In genomic region chr11:3192511-3193372, GRCh38 we compare ENCODE assay signal across 26 cellular contexts. TPM values are rescaled to one million over a fixed set of nuclear protein-coding genes. Genes with fewer than 3 reads are reported as not detected.
"Had no signal": no experiment of that assay in that cellular context is flagged by ENCODE, and none has a peak within 500 bp of the region (broad histone marks: within the 10 kb centered on the region; RNA-seq: fewer than 3 reads in every experiment).

No MANE protein-coding gene starts in this region.

- H3K27ac ChIP-seq: pancreas, thyroid gland had no signal

- ATAC-seq: activated CD8-positive, alpha-beta memory T cell treated with anti-CD3 and anti-CD28 coated beads, Interleukin-2, amount 10 ng/mL, durations not matched to agents 7 days and 5 days; activated naive CD8-positive, alpha-beta T cell treated with anti-CD3 and anti-CD28 coated beads, Interleukin-2, amount 50 U/mL, for 24 hours; left lobe of liver; pancreas; WTC11 had no signal

- H3K4me1 ChIP-seq: pancreas, thyroid gland had no signal

- H3K27me3 Mint-ChIP-seq: activated CD4-positive, alpha-beta memory T cell treated with anti-CD3 and anti-CD28 coated beads, Interleukin-2, amount 10 ng/mL, durations not matched to agents 7 days and 5 days; activated CD8-positive, alpha-beta memory T cell treated with anti-CD3 and anti-CD28 coated beads, Interleukin-2, amount 10 ng/mL, durations not matched to agents 7 days and 5 days; activated naive CD4-positive, alpha-beta T cell treated with anti-CD3 and anti-CD28 coated beads, Interleukin-2, amount 10 ng/mL, durations not matched to agents 7 days and 5 days; activated naive CD8-positive, alpha-beta T cell treated with anti-CD3 and anti-CD28 coated beads, Interleukin-2, amount 50 U/mL, for 24 hours had no signal

- H3K36me3 ChIP-seq: pancreas, thyroid gland had no signal

- H3K27ac Mint-ChIP-seq: activated CD4-positive, alpha-beta memory T cell treated with anti-CD3 and anti-CD28 coated beads, Interleukin-2, amount 10 ng/mL, durations not matched to agents 7 days and 5 days; activated CD8-positive, alpha-beta memory T cell treated with anti-CD3 and anti-CD28 coated beads, Interleukin-2, amount 10 ng/mL, durations not matched to agents 7 days and 5 days; activated naive CD4-positive, alpha-beta T cell treated with anti-CD3 and anti-CD28 coated beads, Interleukin-2, amount 10 ng/mL, durations not matched to agents 7 days and 5 days; activated naive CD8-positive, alpha-beta T cell treated with anti-CD3 and anti-CD28 coated beads, Interleukin-2, amount 50 U/mL, for 24 hours; activated T-helper 2 cell treated with anti-CD3 and anti-CD28 coated beads, Interferon-gamma antibody, Interleukin-2, Interleukin-4, amounts not matched to agents 10 μg/mL and 5 μg/mL and 100 μg/mL, durations not matched to agents 14 hours and 24 hours and 36 hours; brain; T-helper 2 cell treated with Interferon-gamma antibody and Interleukin-4, amounts not matched to agents 5 μg/mL and 100 μg/mL, for 36 hours; WTC11 had no signal

- H3K4me1 Mint-ChIP-seq: activated CD4-positive, alpha-beta memory T cell treated with anti-CD3 and anti-CD28 coated beads, Interleukin-2, amount 10 ng/mL, durations not matched to agents 7 days and 5 days; activated CD8-positive, alpha-beta memory T cell treated with anti-CD3 and anti-CD28 coated beads, Interleukin-2, amount 10 ng/mL, durations not matched to agents 7 days and 5 days; activated naive CD4-positive, alpha-beta T cell treated with anti-CD3 and anti-CD28 coated beads, Interleukin-2, amount 10 ng/mL, durations not matched to agents 7 days and 5 days; activated naive CD8-positive, alpha-beta T cell treated with anti-CD3 and anti-CD28 coated beads, Interleukin-2, amount 50 U/mL, for 24 hours had no signal

- H3K27me3 ChIP-seq: pancreas, thyroid gland had no signal

- H3K9me3 ChIP-seq: pancreas, thyroid gland had no signal

- H3K4me3 ChIP-seq: pancreas, thyroid gland had no signal

- H3K4me3 Mint-ChIP-seq: activated CD4-positive, alpha-beta memory T cell treated with anti-CD3 and anti-CD28 coated beads, Interleukin-2, amount 10 ng/mL, durations not matched to agents 7 days and 5 days; activated CD8-positive, alpha-beta memory T cell treated with anti-CD3 and anti-CD28 coated beads, Interleukin-2, amount 10 ng/mL, durations not matched to agents 7 days and 5 days; activated naive CD4-positive, alpha-beta T cell treated with anti-CD3 and anti-CD28 coated beads, Interleukin-2, amount 10 ng/mL, durations not matched to agents 7 days and 5 days; activated naive CD8-positive, alpha-beta T cell treated with anti-CD3 and anti-CD28 coated beads, Interleukin-2, amount 50 U/mL, for 24 hours; brain; T-helper 2 cell treated with Interferon-gamma antibody and Interleukin-4, amounts not matched to agents 5 μg/mL and 100 μg/mL, for 36 hours; WTC11 had no signal

- H3K36me3 Mint-ChIP-seq: activated CD8-positive, alpha-beta memory T cell treated with anti-CD3 and anti-CD28 coated beads, Interleukin-2, amount 10 ng/mL, durations not matched to agents 7 days and 5 days; activated naive CD4-positive, alpha-beta T cell treated with anti-CD3 and anti-CD28 coated beads, Interleukin-2, amount 10 ng/mL, durations not matched to agents 7 days and 5 days; brain had no signal

- H3K9me3 Mint-ChIP-seq: activated CD4-positive, alpha-beta memory T cell treated with anti-CD3 and anti-CD28 coated beads, Interleukin-2, amount 10 ng/mL, durations not matched to agents 7 days and 5 days; activated naive CD4-positive, alpha-beta T cell treated with anti-CD3 and anti-CD28 coated beads, Interleukin-2, amount 10 ng/mL, durations not matched to agents 7 days and 5 days; activated naive CD8-positive, alpha-beta T cell treated with anti-CD3 and anti-CD28 coated beads, Interleukin-2, amount 50 U/mL, for 24 hours; activated T-helper 2 cell treated with anti-CD3 and anti-CD28 coated beads, Interferon-gamma antibody, Interleukin-2, Interleukin-4, amounts not matched to agents 10 μg/mL and 5 μg/mL and 100 μg/mL, durations not matched to agents 14 hours and 24 hours and 36 hours; T-helper 2 cell treated with Interferon-gamma antibody and Interleukin-4, amounts not matched to agents 5 μg/mL and 100 μg/mL, for 36 hours had no signal

- DNase-seq: activated CD4-positive, alpha-beta memory T cell treated with anti-CD3 and anti-CD28 coated beads, Interleukin-2, amount 10 ng/mL, durations not matched to agents 7 days and 5 days; activated CD4-positive, alpha-beta T cell treated with anti-CD3 and anti-CD28 coated beads for 4 hours; activated CD8-positive, alpha-beta memory T cell treated with anti-CD3 and anti-CD28 coated beads, Interleukin-2, amount 10 ng/mL, durations not matched to agents 7 days and 5 days; activated naive CD4-positive, alpha-beta T cell treated with anti-CD3 and anti-CD28 coated beads, Interleukin-2, amount 10 ng/mL, durations not matched to agents 7 days and 5 days; activated naive CD8-positive, alpha-beta T cell treated with anti-CD3 and anti-CD28 coated beads, Interleukin-2, amount 50 U/mL, for 24 hours; anterior cingulate cortex; foreskin melanocyte; glutamatergic neuron; hippocampal formation; pancreas; stimulated activated CD4-positive, alpha-beta T cell treated with anti-CD3 and anti-CD28 coated beads, Interleukin-12 subunit alpha, Interleukin-12 subunit beta, amount 100 ng/mL, for 4 hours; stimulated activated CD4-positive, alpha-beta T cell treated with anti-CD3 and anti-CD28 coated beads, Interleukin-1b, Interleukin-23, amount 100 ng/mL, for 48 hours; stimulated activated CD8-positive, alpha-beta memory T cell treated with anti-CD3 and anti-CD28 coated beads, Interleukin-4, amount 100 ng/mL, for 48 hours; stimulated activated naive CD4-positive, alpha-beta T cell; thyroid gland had no signal

RNA-seq across cellular contexts. Expression of gene MRGPRG, which starts 25.9 kb away (rescaled TPM):
- total RNA-seq: activated CD4-positive, alpha-beta memory T cell treated with anti-CD3 and anti-CD28 coated beads, Interleukin-2, amount 10 ng/mL, durations not matched to agents 7 days and 5 days; activated CD8-positive, alpha-beta memory T cell treated with anti-CD3 and anti-CD28 coated beads, Interleukin-2, amount 10 ng/mL, durations not matched to agents 7 days and 5 days; activated T-helper 2 cell treated with anti-CD3 and anti-CD28 coated beads, Interferon-gamma antibody, Interleukin-2, Interleukin-4, amounts not matched to agents 10 μg/mL and 5 μg/mL and 100 μg/mL, durations not matched to agents 14 hours and 24 hours and 36 hours; epithelial cell of proximal tubule; left lobe of liver; lung microvascular endothelial cell; mononuclear cell; pancreas; subcutaneous adipose tissue; thyroid gland; urinary bladder; WTC11 had no signal
- polyA plus RNA-seq: keratinocyte, pancreas, urinary bladder had no signal

RNA-seq across cellular contexts. Expression of gene MRGPRE, which starts 39.5 kb away (rescaled TPM):
- total RNA-seq: activated CD4-positive, alpha-beta memory T cell treated with anti-CD3 and anti-CD28 coated beads, Interleukin-2, amount 10 ng/mL, durations not matched to agents 7 days and 5 days; activated CD8-positive, alpha-beta memory T cell treated with anti-CD3 and anti-CD28 coated beads, Interleukin-2, amount 10 ng/mL, durations not matched to agents 7 days and 5 days; activated T-helper 2 cell treated with anti-CD3 and anti-CD28 coated beads, Interferon-gamma antibody, Interleukin-2, Interleukin-4, amounts not matched to agents 10 μg/mL and 5 μg/mL and 100 μg/mL, durations not matched to agents 14 hours and 24 hours and 36 hours; epithelial cell of proximal tubule; left lobe of liver; lung microvascular endothelial cell; mononuclear cell; subcutaneous adipose tissue; urinary bladder; WTC11 had no signal
- polyA plus RNA-seq: keratinocyte had no signal
